ENCODE assay signal across 1 cellular context in the genomic region with DNA sequence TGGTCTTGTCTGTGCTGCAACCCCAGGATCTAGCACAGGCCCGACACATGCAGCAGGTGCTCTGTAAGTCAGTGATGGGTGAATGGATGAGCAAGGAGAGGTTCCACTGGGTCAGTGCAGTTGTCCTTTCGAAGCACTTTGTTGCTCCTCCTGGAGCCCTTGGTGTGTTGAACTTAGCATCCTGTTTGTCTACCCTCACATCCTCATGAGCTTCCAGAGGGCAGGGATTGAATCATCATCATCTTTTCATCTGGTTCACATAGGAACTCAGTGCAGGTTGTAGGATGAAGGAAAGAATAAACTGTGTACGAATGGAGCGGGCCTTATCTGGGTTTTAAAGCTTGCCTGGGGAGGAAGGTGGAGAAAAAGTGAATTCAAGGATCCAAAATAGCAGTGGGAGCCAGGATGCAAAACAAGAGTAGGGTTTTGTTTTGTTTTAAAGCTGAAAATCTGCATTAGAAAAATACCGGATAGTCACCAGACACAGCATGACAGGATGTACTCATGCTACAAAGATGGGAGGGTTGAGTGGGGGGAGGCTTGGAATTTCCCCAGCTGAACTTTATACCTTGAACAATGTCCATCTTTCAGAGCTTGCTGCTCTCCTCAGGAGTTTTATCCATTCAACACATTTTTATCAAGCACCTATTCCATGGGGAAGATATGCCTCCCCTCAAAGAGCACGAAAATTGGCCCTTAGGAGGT.
TF ChIP-seq lines count a peak whose summit lies in the region.

No MANE protein-coding gene starts in this region.

TF ChIP-seq in HepG2, 621 proteins besides CTCF, POLR2A, EP300 and RAD21 (continued from another document and continues in another):
- TF ChIP-seq, protein P1, sequence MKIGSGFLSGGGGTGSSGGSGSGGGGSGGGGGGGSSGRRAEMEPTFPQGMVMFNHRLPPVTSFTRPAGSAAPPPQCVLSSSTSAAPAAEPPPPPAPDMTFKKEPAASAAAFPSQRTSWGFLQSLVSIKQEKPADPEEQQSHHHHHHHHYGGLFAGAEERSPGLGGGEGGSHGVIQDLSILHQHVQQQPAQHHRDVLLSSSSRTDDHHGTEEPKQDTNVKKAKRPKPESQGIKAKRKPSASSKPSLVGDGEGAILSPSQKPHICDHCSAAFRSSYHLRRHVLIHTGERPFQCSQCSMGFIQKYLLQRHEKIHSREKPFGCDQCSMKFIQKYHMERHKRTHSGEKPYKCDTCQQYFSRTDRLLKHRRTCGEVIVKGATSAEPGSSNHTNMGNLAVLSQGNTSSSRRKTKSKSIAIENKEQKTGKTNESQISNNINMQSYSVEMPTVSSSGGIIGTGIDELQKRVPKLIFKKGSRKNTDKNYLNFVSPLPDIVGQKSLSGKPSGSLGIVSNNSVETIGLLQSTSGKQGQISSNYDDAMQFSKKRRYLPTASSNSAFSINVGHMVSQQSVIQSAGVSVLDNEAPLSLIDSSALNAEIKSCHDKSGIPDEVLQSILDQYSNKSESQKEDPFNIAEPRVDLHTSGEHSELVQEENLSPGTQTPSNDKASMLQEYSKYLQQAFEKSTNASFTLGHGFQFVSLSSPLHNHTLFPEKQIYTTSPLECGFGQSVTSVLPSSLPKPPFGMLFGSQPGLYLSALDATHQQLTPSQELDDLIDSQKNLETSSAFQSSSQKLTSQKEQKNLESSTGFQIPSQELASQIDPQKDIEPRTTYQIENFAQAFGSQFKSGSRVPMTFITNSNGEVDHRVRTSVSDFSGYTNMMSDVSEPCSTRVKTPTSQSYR (CRISPR knock-in tag; IDR thresholded peaks at IDR 0.05; ENCODE audit: borderline replicate concordance) = peak; percentile 84
- TF ChIP-seq HDAC2 (CRISPR knock-in tag; IDR thresholded peaks at IDR 0.05) (no peak), ETV5 (CRISPR knock-in tag; IDR thresholded peaks at IDR 0.05; ENCODE audit: borderline replicate concordance) (peak; percentile 88; the same call in 1 of the 2 replicates), MAZ (IDR thresholded peaks at IDR 0.05; ENCODE audit: borderline replicate concordance, low read depth, low read length) (peak; percentile 37; the same call in 1 of the 2 replicates), MAZ (CRISPR knock-in tag; IDR thresholded peaks at IDR 0.05; ENCODE audit: low read depth) (no peak), HNF4A (CRISPR knock-in tag; IDR thresholded peaks at IDR 0.05) (peak; percentile 91), ZNF720 (CRISPR knock-in tag; IDR thresholded peaks at IDR 0.05) (no peak), CREM (IDR thresholded peaks at IDR 0.05) (peak; percentile 72), CREM (CRISPR knock-in tag; IDR thresholded peaks at IDR 0.05) (no peak), JUN (CRISPR knock-in tag; IDR thresholded peaks at IDR 0.05) (no peak), ZFAT (CRISPR knock-in tag; conservative IDR thresholded peaks at IDR 0.05) (no peak), ZKSCAN1 (IDR thresholded peaks at IDR 0.05; ENCODE audit: low read length) (no peak), ZNF614 (CRISPR knock-in tag; IDR thresholded peaks at IDR 0.05; ENCODE audit: borderline replicate concordance) (peak; percentile 80), ELF3 (CRISPR knock-in tag; IDR thresholded peaks at IDR 0.05) (0 out of 2 replicates have a peak, but pooled peaks have one; percentile 7), FOXP1 (IDR thresholded peaks at IDR 0.05) (no peak), FOXP1 (CRISPR knock-in tag; IDR thresholded peaks at IDR 0.05) (peak; percentile 57), SAP130 (CRISPR knock-in tag; IDR thresholded peaks at IDR 0.05; ENCODE audit: low read depth) (peak; percentile 66), ZNF780A (CRISPR knock-in tag; IDR thresholded peaks at IDR 0.05) (no peak), ZNF337 (CRISPR knock-in tag; IDR thresholded peaks at IDR 0.05; ENCODE audit: borderline replicate concordance, low read depth) (no peak), NFKBIZ (CRISPR knock-in tag; IDR thresholded peaks at IDR 0.05) (no peak), ZNF550 (CRISPR knock-in tag; IDR thresholded peaks at IDR 0.05; ENCODE audit: borderline replicate concordance) (no peak), HMG20A (CRISPR knock-in tag; IDR thresholded peaks at IDR 0.05; ENCODE audit: borderline replicate concordance) (peak; percentile 35; the same call in 1 of the 2 replicates), HOXA3 (CRISPR knock-in tag; IDR thresholded peaks at IDR 0.05) (peak; percentile 6; the same call in 1 of the 2 replicates), BRCA1 (CRISPR knock-in tag; IDR thresholded peaks at IDR 0.05) (no peak), ZNF7 (CRISPR knock-in tag; IDR thresholded peaks at IDR 0.05) (no peak), MIER3 (CRISPR knock-in tag; IDR thresholded peaks at IDR 0.05; ENCODE audit: borderline replicate concordance) (0 out of 2 replicates have a peak, but pooled peaks have one; percentile 48), SMC3 (IDR thresholded peaks at IDR 0.05; ENCODE audit: low read length) (no peak), CBFB (CRISPR knock-in tag; IDR thresholded peaks at IDR 0.05) (no peak), TEAD3 (CRISPR knock-in tag; optimal IDR thresholded peaks at IDR 0.05; ENCODE audit: borderline replicate concordance) (peak; percentile 64), KDM1A (CRISPR knock-in tag; IDR thresholded peaks at IDR 0.05) (no peak), HNF4G (IDR thresholded peaks at IDR 0.05; ENCODE audit: borderline replicate concordance, low read depth, low read length) (peak; percentile 89), HNF4G (CRISPR knock-in tag; IDR thresholded peaks at IDR 0.05; ENCODE audit: borderline replicate concordance, low read depth) (peak; percentile 70; the same call in 1 of the 2 replicates), ISL2 (CRISPR knock-in tag; IDR thresholded peaks at IDR 0.05) (peak; percentile 50; the same call in 1 of the 2 replicates), SNAPC2 (CRISPR knock-in tag; IDR thresholded peaks at IDR 0.05) (no peak), ZNF441 (CRISPR knock-in tag; IDR thresholded peaks at IDR 0.05; ENCODE audit: borderline replicate concordance) (no peak), SUZ12 (IDR thresholded peaks at IDR 0.05; ENCODE audit: low read depth, low read length) (no peak), YEATS4 (CRISPR knock-in tag; IDR thresholded peaks at IDR 0.05; ENCODE audit: borderline replicate concordance) (0 out of 2 replicates have a peak, but pooled peaks have one; percentile 33), ZNF354B (CRISPR knock-in tag; IDR thresholded peaks at IDR 0.05) (no peak), CEBPB (IDR thresholded peaks at IDR 0.05; ENCODE audit: borderline replicate concordance, low read depth, low read length) (no peak), HDAC1 (CRISPR knock-in tag; IDR thresholded peaks at IDR 0.05) (0 out of 2 replicates have a peak, but pooled peaks have one; percentile 34)
- TF ChIP-seq, protein P2, sequence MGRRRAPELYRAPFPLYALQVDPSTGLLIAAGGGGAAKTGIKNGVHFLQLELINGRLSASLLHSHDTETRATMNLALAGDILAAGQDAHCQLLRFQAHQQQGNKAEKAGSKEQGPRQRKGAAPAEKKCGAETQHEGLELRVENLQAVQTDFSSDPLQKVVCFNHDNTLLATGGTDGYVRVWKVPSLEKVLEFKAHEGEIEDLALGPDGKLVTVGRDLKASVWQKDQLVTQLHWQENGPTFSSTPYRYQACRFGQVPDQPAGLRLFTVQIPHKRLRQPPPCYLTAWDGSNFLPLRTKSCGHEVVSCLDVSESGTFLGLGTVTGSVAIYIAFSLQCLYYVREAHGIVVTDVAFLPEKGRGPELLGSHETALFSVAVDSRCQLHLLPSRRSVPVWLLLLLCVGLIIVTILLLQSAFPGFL (CRISPR knock-in tag; IDR thresholded peaks at IDR 0.05) = no peak
- TF ChIP-seq, protein P3, sequence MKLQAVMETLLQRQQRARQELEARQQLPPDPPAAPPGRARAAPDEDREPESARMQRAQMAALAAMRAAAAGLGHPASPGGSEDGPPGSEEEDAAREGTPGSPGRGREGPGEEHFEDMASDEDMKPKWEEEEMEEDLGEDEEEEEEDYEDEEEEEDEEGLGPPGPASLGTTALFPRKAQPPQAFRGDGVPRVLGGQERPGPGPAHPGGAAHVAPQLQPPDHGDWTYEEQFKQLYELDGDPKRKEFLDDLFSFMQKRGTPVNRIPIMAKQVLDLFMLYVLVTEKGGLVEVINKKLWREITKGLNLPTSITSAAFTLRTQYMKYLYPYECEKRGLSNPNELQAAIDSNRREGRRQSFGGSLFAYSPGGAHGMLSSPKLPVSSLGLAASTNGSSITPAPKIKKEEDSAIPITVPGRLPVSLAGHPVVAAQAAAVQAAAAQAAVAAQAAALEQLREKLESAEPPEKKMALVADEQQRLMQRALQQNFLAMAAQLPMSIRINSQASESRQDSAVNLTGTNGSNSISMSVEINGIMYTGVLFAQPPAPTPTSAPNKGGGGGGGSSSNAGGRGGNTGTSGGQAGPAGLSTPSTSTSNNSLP (IDR thresholded peaks at IDR 0.05; ENCODE audit: low read depth, low read length) = peak; percentile 60
- TF ChIP-seq, protein P4, sequence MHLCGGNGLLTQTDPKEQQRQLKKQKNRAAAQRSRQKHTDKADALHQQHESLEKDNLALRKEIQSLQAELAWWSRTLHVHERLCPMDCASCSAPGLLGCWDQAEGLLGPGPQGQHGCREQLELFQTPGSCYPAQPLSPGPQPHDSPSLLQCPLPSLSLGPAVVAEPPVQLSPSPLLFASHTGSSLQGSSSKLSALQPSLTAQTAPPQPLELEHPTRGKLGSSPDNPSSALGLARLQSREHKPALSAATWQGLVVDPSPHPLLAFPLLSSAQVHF (CRISPR knock-in tag; IDR thresholded peaks at IDR 0.05) = no peak
- TF ChIP-seq, protein P5, sequence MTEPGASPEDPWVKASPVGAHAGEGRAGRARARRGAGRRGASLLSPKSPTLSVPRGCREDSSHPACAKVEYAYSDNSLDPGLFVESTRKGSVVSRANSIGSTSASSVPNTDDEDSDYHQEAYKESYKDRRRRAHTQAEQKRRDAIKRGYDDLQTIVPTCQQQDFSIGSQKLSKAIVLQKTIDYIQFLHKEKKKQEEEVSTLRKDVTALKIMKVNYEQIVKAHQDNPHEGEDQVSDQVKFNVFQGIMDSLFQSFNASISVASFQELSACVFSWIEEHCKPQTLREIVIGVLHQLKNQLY (CRISPR knock-in tag; IDR thresholded peaks at IDR 0.05) = peak; percentile 42; the same call in 1 of the 2 replicates
- TF ChIP-seq, protein P6, sequence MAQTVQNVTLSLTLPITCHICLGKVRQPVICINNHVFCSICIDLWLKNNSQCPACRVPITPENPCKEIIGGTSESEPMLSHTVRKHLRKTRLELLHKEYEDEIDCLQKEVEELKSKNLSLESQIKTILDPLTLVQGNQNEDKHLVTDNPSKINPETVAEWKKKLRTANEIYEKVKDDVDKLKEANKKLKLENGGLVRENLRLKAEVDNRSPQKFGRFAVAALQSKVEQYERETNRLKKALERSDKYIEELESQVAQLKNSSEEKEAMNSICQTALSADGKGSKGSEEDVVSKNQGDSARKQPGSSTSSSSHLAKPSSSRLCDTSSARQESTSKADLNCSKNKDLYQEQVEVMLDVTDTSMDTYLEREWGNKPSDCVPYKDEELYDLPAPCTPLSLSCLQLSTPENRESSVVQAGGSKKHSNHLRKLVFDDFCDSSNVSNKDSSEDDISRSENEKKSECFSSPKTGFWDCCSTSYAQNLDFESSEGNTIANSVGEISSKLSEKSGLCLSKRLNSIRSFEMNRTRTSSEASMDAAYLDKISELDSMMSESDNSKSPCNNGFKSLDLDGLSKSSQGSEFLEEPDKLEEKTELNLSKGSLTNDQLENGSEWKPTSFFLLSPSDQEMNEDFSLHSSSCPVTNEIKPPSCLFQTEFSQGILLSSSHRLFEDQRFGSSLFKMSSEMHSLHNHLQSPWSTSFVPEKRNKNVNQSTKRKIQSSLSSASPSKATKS (CRISPR knock-in tag; IDR thresholded peaks at IDR 0.05) = no peak
- TF ChIP-seq, protein P7, sequence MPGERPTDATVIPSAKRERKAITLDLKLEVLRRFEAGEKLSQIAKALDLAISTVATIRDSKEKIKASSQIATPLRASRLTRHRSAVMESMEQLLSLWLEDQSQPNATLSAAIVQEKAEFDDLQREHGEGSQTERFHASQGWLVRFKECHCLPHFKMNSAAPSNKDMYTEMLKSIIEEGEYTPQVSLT (CRISPR knock-in tag; IDR thresholded peaks at IDR 0.05; ENCODE audit: borderline replicate concordance, low read depth) = no peak
- TF ChIP-seq, protein P8, sequence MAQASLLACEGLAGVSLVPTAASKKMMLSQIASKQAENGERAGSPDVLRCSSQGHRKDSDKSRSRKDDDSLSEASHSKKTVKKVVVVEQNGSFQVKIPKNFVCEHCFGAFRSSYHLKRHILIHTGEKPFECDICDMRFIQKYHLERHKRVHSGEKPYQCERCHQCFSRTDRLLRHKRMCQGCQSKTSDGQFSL (CRISPR knock-in tag; IDR thresholded peaks at IDR 0.05) = 0 out of 2 replicates have a peak, but pooled peaks have one; percentile 49
- TF ChIP-seq, protein P9, sequence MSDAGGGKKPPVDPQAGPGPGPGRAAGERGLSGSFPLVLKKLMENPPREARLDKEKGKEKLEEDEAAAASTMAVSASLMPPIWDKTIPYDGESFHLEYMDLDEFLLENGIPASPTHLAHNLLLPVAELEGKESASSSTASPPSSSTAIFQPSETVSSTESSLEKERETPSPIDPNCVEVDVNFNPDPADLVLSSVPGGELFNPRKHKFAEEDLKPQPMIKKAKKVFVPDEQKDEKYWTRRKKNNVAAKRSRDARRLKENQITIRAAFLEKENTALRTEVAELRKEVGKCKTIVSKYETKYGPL (CRISPR knock-in tag; IDR thresholded peaks at IDR 0.05) = no peak
- TF ChIP-seq, protein P10, sequence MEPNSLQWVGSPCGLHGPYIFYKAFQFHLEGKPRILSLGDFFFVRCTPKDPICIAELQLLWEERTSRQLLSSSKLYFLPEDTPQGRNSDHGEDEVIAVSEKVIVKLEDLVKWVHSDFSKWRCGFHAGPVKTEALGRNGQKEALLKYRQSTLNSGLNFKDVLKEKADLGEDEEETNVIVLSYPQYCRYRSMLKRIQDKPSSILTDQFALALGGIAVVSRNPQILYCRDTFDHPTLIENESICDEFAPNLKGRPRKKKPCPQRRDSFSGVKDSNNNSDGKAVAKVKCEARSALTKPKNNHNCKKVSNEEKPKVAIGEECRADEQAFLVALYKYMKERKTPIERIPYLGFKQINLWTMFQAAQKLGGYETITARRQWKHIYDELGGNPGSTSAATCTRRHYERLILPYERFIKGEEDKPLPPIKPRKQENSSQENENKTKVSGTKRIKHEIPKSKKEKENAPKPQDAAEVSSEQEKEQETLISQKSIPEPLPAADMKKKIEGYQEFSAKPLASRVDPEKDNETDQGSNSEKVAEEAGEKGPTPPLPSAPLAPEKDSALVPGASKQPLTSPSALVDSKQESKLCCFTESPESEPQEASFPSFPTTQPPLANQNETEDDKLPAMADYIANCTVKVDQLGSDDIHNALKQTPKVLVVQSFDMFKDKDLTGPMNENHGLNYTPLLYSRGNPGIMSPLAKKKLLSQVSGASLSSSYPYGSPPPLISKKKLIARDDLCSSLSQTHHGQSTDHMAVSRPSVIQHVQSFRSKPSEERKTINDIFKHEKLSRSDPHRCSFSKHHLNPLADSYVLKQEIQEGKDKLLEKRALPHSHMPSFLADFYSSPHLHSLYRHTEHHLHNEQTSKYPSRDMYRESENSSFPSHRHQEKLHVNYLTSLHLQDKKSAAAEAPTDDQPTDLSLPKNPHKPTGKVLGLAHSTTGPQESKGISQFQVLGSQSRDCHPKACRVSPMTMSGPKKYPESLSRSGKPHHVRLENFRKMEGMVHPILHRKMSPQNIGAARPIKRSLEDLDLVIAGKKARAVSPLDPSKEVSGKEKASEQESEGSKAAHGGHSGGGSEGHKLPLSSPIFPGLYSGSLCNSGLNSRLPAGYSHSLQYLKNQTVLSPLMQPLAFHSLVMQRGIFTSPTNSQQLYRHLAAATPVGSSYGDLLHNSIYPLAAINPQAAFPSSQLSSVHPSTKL (CRISPR knock-in tag; IDR thresholded peaks at IDR 0.05) = peak; percentile 74
